In the genomic region with DNA sequence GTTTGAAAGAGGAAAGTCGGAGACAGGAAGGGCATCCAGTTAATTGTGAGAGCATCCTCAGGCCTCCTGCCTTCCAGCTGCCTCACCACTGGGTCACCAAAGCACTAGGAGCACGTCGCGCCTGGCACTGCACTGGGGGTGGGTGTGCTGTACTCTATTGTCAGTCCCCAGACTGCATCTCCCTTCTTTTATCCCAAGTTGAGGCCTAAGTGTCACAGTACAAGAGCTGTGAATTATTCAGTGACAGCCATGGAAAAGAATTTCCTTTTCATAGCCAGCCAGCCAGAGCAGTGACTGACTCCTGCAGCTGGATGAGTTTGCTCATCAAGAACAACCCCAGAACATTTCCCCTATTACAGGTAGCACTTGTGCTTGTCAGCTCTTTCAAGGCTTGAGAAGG, we compare ENCODE assay signal across 10 cellular contexts. TPM values are rescaled to one million over a fixed set of nuclear protein-coding genes. Genes with fewer than 3 reads are reported as not detected.
DNase-seq lines count a peak whose midpoint lies in the region; ATAC-seq lines count a peak whose summit lies in the region.
"Had no signal": no experiment of that assay in that cellular context is flagged by ENCODE, and none has a peak within 500 bp of the region (broad histone marks: within the 10 kb centered on the region; RNA-seq: fewer than 3 reads in every experiment).

No MANE protein-coding gene starts in this region.

- no peak for DNase-seq in activated CD4-positive, alpha-beta T cell treated with anti-CD3 and anti-CD28 coated beads, Interleukin-2, amount 10 ng/mL, durations not matched to agents 7 days and 5 days
- DNase-seq in activated CD4-positive, alpha-beta T cell treated with anti-CD3 and anti-CD28 coated beads, Interleukin-2, amount 50 U/mL, for 1 hour: no peak
- peak; percentile 40 for DNase-seq in adipocyte (ENCODE audit: low read depth)
- peak; percentile 50 for DNase-seq in iris pigment epithelial cell (ENCODE audit: low read depth)
- DNase-seq in stimulated activated naive B cell treated with anti-CD40 and anti-IgM and Interleukin-4, amounts not matched to agents 10 μg/mL and 1 μg/mL and 100 μg/mL, for 72 hours: no peak
- no peak for DNase-seq in NCI-H187 (lab: John Stamatoyannopoulos, UW)
- DNase-seq: NCI-H446 had no signal

- no peaks in the 10 kb centered on the region for H3K27me3 Mint-ChIP-seq in activated CD4-positive, alpha-beta T cell treated with anti-CD3 and anti-CD28 coated beads, Interleukin-2, amount 10 ng/mL, durations not matched to agents 7 days and 5 days
- no peaks in the 10 kb centered on the region for H3K27me3 Mint-ChIP-seq in stimulated activated naive B cell treated with anti-CD40 and anti-IgM and Interleukin-4, amounts not matched to agents 10 μg/mL and 1 μg/mL and 100 μg/mL, for 72 hours

- H3K4me3 ChIP-seq in adipocyte (ENCODE audit: low read length): no peak overlapping the region
- H3K4me3 ChIP-seq: skin epidermis had no signal

- H3K9me3 ChIP-seq in adipocyte (ENCODE audit: control insufficient read depth, low read length): no peaks in the 10 kb centered on the region

- no peak overlapping the region for H3K4me3 Mint-ChIP-seq in activated CD4-positive, alpha-beta T cell treated with anti-CD3 and anti-CD28 coated beads, Interleukin-2, amount 10 ng/mL, durations not matched to agents 7 days and 5 days
- H3K4me3 Mint-ChIP-seq in stimulated activated naive B cell treated with anti-CD40 and anti-IgM and Interleukin-4, amounts not matched to agents 10 μg/mL and 1 μg/mL and 100 μg/mL, for 72 hours: no peak overlapping the region

- peaks cover 55% of the 10 kb centered on the region for H3K4me1 Mint-ChIP-seq in activated CD4-positive, alpha-beta T cell treated with anti-CD3 and anti-CD28 coated beads, Interleukin-2, amount 10 ng/mL, durations not matched to agents 7 days and 5 days
- peaks cover 24 to 40% of the 10 kb centered on the region in 2 donors for H3K4me1 Mint-ChIP-seq in stimulated activated naive B cell treated with anti-CD40 and anti-IgM and Interleukin-4, amounts not matched to agents 10 μg/mL and 1 μg/mL and 100 μg/mL, for 72 hours

- no peaks in the 10 kb centered on the region for H3K27me3 ChIP-seq in adipocyte (replicated peaks; ENCODE audit: control insufficient read depth, insufficient read depth, low read length)

- CTCF ChIA-PET in activated CD4-positive, alpha-beta T cell treated with anti-CD3 and anti-CD28 coated beads, Interleukin-2, amount 10 ng/mL, durations not matched to agents 7 days and 5 days (lab: Charles Lee): interaction anchor here (0.7 to 1.5 kb wide), 2 partner anchors 15 to 16 kb away, joined by 3 to 4 read pairs; a partner anchor contains a TSS

- ATAC-seq in stimulated activated naive B cell treated with anti-CD40 and anti-IgM and Interleukin-4, amounts not matched to agents 10 μg/mL and 1 μg/mL and 100 μg/mL, for 72 hours (replicated peaks): no peak
- ATAC-seq in GM18907 (IDR thresholded peaks at IDR 0.05; ENCODE audit: unreplicated experiment) (no peak), HG03571 (IDR thresholded peaks at IDR 0.05; ENCODE audit: unreplicated experiment) (no peak)

- peaks cover 98% of the 10 kb centered on the region for H3K36me3 ChIP-seq in adipocyte (ENCODE audit: control insufficient read depth, insufficient read depth, low read length, severe bottlenecking)

- H3K9ac ChIP-seq in adipocyte (ENCODE audit: low read length): no peak overlapping the region

- H3K36me3 Mint-ChIP-seq in activated CD4-positive, alpha-beta T cell treated with anti-CD3 and anti-CD28 coated beads, Interleukin-2, amount 10 ng/mL, durations not matched to agents 7 days and 5 days (ENCODE audit: low read depth): peaks cover 79% of the 10 kb centered on the region
- peaks cover 52 to 81% of the 10 kb centered on the region in 2 donors for H3K36me3 Mint-ChIP-seq in stimulated activated naive B cell treated with anti-CD40 and anti-IgM and Interleukin-4, amounts not matched to agents 10 μg/mL and 1 μg/mL and 100 μg/mL, for 72 hours

- H3K27ac Mint-ChIP-seq in activated CD4-positive, alpha-beta T cell treated with anti-CD3 and anti-CD28 coated beads, Interleukin-2, amount 10 ng/mL, durations not matched to agents 7 days and 5 days: peak overlapping the region; percentile 74
- H3K27ac Mint-ChIP-seq in stimulated activated naive B cell treated with anti-CD40 and anti-IgM and Interleukin-4, amounts not matched to agents 10 μg/mL and 1 μg/mL and 100 μg/mL, for 72 hours: peak overlapping the region; percentile 67

- peaks cover 40% of the 10 kb centered on the region for H3K4me1 ChIP-seq in adipocyte (ENCODE audit: control insufficient read depth, insufficient read depth, low read length)

- POLR2A ChIA-PET in activated CD4-positive, alpha-beta T cell treated with anti-CD3 and anti-CD28 coated beads, Interleukin-2, amount 10 ng/mL, durations not matched to agents 7 days and 5 days (lab: Charles Lee): no interaction called here

- H3K9me3 Mint-ChIP-seq in activated CD4-positive, alpha-beta T cell treated with anti-CD3 and anti-CD28 coated beads, Interleukin-2, amount 10 ng/mL, durations not matched to agents 7 days and 5 days: no peaks in the 10 kb centered on the region
- no peaks in the 10 kb centered on the region for H3K9me3 Mint-ChIP-seq in stimulated activated naive B cell treated with anti-CD40 and anti-IgM and Interleukin-4, amounts not matched to agents 10 μg/mL and 1 μg/mL and 100 μg/mL, for 72 hours

RNA-seq across cellular contexts. Expression of a gene that starts 16.3 kb away (rescaled TPM):
- total RNA-seq in activated CD4-positive, alpha-beta T cell treated with anti-CD3 and anti-CD28 coated beads, Interleukin-2, amount 10 ng/mL, durations not matched to agents 7 days and 5 days: 100 to 1,000 TPM; 156 to 158 TPM

RNA-seq across cellular contexts. Expression of a gene that starts 37.8 kb away (rescaled TPM):
- under 1 TPM in 1 of 2 experiments, not detected in 1; 0.17 TPM for total RNA-seq in activated CD4-positive, alpha-beta T cell treated with anti-CD3 and anti-CD28 coated beads, Interleukin-2, amount 10 ng/mL, durations not matched to agents 7 days and 5 days

RNA-seq across cellular contexts. Expression of a gene that starts 51.2 kb away (rescaled TPM):
- total RNA-seq in activated CD4-positive, alpha-beta T cell treated with anti-CD3 and anti-CD28 coated beads, Interleukin-2, amount 10 ng/mL, durations not matched to agents 7 days and 5 days: 10 to 100 TPM; 14.8 to 15.8 TPM

Comparison
In these comparisons a context has a peak if more than half of its experiments do, and no peak if none do; other contexts are left out.
1. DNase-seq: peak in adipocyte (single experiment) and iris pigment epithelial cell (single experiment); none in activated CD4-positive, alpha-beta T cell treated with anti-CD3 and anti-CD28 coated beads, Interleukin-2, amount 10 ng/mL, durations not matched to agents 7 days and 5 days (single experiment), activated CD4-positive, alpha-beta T cell treated with anti-CD3 and anti-CD28 coated beads, Interleukin-2, amount 50 U/mL, for 1 hour (single experiment), stimulated activated naive B cell treated with anti-CD40 and anti-IgM and Interleukin-4, amounts not matched to agents 10 μg/mL and 1 μg/mL and 100 μg/mL, for 72 hours (single experiment) and NCI-H187 (0 of 2).